ENCODE assay signal across 21 cellular contexts in the genomic region with DNA sequence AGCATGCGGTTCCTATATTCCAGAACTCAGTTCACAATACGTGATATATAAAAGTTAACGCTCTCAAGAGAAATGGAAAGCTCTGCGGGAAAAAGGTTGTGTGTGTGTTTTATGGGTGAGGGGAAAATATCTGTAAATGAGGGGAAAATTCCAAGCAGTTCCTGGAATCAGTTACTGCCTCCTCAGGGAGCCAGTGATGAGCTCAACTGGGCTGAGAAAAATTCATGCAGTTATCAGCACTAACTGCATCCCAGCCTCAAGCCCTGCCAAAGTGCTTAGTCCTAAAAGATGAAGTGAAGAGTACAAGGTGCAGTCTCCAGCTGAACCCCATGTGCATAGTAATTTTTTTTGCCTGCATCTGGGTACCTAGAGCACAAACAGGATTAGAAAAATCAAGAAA.
A peak's percentile ranks its signal among the peaks of the same experiment; 100 is the strongest.
DNase-seq lines count a peak whose midpoint lies in the region; ATAC-seq and TF ChIP-seq lines count a peak whose summit lies in the region.
"Had no signal": no experiment of that assay in that cellular context is flagged by ENCODE, and none has a peak within 500 bp of the region (broad histone marks: within the 10 kb centered on the region; RNA-seq: fewer than 3 reads in every experiment).

No MANE protein-coding gene starts in this region.

- H3K9me3 Mint-ChIP-seq in activated CD8-positive, alpha-beta memory T cell treated with anti-CD3 and anti-CD28 coated beads, Interleukin-2, amount 10 ng/mL, durations not matched to agents 7 days and 5 days (ENCODE audit: low read depth), result peaks cover 3% of the 10 kb centered on the region
- H3K9me3 Mint-ChIP-seq: activated naive CD4-positive, alpha-beta T cell treated with anti-CD3 and anti-CD28 coated beads for 36 hours had no signal

- TF ChIP-seq EP300 in stomach (IDR thresholded peaks at IDR 0.05), result no peak

- no peaks in the 10 kb centered on the region for H3K4me1 Mint-ChIP-seq in activated CD8-positive, alpha-beta memory T cell treated with anti-CD3 and anti-CD28 coated beads, Interleukin-2, amount 10 ng/mL, durations not matched to agents 7 days and 5 days
- H3K4me1 Mint-ChIP-seq: CD4-positive, alpha-beta memory T cell had no signal

- intact Hi-C loops in left ventricle myocardium inferior (cut with micrococcal nuclease), result no loop called here
- intact Hi-C loops in stomach (cut with DNase I; ENCODE audit: low total_unique reads), result no loop called here

- H3K27me3 ChIP-seq in left ventricle myocardium inferior (ENCODE audit: low read depth), result no peaks in the 10 kb centered on the region
- H3K27me3 ChIP-seq in stomach, result no peaks in the 10 kb centered on the region
- H3K27me3 ChIP-seq: breast epithelium, upper lobe of left lung had no signal

- H3K27ac Mint-ChIP-seq in activated CD8-positive, alpha-beta memory T cell treated with anti-CD3 and anti-CD28 coated beads, Interleukin-2, amount 10 ng/mL, durations not matched to agents 7 days and 5 days, result no peak overlapping the region
- H3K27ac Mint-ChIP-seq: CD4-positive, alpha-beta memory T cell had no signal

- peak overlapping the region; percentile 18 for H3K27ac ChIP-seq in left ventricle myocardium inferior (replicated peaks)
- H3K27ac ChIP-seq in stomach, result no peak overlapping the region
- H3K27ac ChIP-seq: breast epithelium, upper lobe of left lung had no signal

- H3K4me1 ChIP-seq in left ventricle myocardium inferior (peaks cover 10% of the 10 kb centered on the region), stomach (no peaks in the 10 kb centered on the region)
- H3K4me1 ChIP-seq: breast epithelium, upper lobe of left lung had no signal

- DNase-seq in GM03348 (ENCODE audit: low spot score) (peak; percentile 21), astrocyte of the spinal cord (ENCODE audit: low read depth, low spot score) (peak; percentile 41), left ventricle myocardium inferior (no peak), retina (peak; percentile 8), stomach (no peak), KBM-7 (no peak)
- DNase-seq in activated CD8-positive, alpha-beta memory T cell treated with anti-CD3 and anti-CD28 coated beads, Interleukin-2, amount 10 ng/mL, durations not matched to agents 7 days and 5 days, result no peak
- no peak for DNase-seq in stimulated activated CD4-positive, alpha-beta T cell treated with anti-CD3 and anti-CD28 coated beads, Interleukin-4, amount 100 ng/mL, for 1 hour
- DNase-seq: activated CD4-positive, alpha-beta T cell treated with anti-CD3 and anti-CD28 coated beads, Interleukin-2, amount 50 U/mL, for 4 hours; activated naive CD4-positive, alpha-beta T cell treated with anti-CD3 and anti-CD28 coated beads for 36 hours; activated T-cell treated with anti-CD3 and anti-CD28 coated beads, Interleukin-2, amount 50 U/mL, for 1 hour; CD4-positive, alpha-beta memory T cell; hippocampal formation; kidney; NCI-H1092; NCI-H2081 treated with DMSO at 0.1 percent for 48 hours; NCI-H510A; stimulated activated naive CD4-positive, alpha-beta T cell treated with Interleukin-2 at 50 U/mL for 16 hours; upper lobe of left lung had no signal

- TF ChIP-seq CTCF in astrocyte of the spinal cord (IDR thresholded peaks at IDR 0.05; ENCODE audit: low read depth, low read length) (no peak), left ventricle myocardium inferior (IDR thresholded peaks at IDR 0.05; ENCODE audit: borderline replicate concordance) (no peak), stomach (IDR thresholded peaks at IDR 0.05) (no peak)

- no peak overlapping the region for H3K4me3 ChIP-seq in astrocyte of the spinal cord (ENCODE audit: low read depth, low read length)
- no peak overlapping the region for H3K4me3 ChIP-seq in left ventricle myocardium inferior
- no peak overlapping the region for H3K4me3 ChIP-seq in stomach
- H3K4me3 ChIP-seq: breast epithelium, K562, upper lobe of left lung had no signal

- H3K4me3 Mint-ChIP-seq in activated CD8-positive, alpha-beta memory T cell treated with anti-CD3 and anti-CD28 coated beads, Interleukin-2, amount 10 ng/mL, durations not matched to agents 7 days and 5 days, result no peak overlapping the region
- H3K4me3 Mint-ChIP-seq: activated naive CD4-positive, alpha-beta T cell treated with anti-CD3 and anti-CD28 coated beads for 36 hours; CD4-positive, alpha-beta memory T cell had no signal

- CTCF ChIA-PET in activated CD8-positive, alpha-beta memory T cell treated with anti-CD3 and anti-CD28 coated beads, Interleukin-2, amount 10 ng/mL, durations not matched to agents 7 days and 5 days (lab: Charles Lee), result no interaction called here

- peaks cover 9% of the 10 kb centered on the region for H3K9me3 ChIP-seq in left ventricle myocardium inferior (replicated peaks)
- peaks cover 0 to 4% (median under 1%) of the 10 kb centered on the region in 4 donors for H3K9me3 ChIP-seq in stomach
- H3K9me3 ChIP-seq: breast epithelium, upper lobe of left lung had no signal

- in situ Hi-C loops in astrocyte of the spinal cord (cut with HindIII; ENCODE audit: low sequenced_read_pairs) (no loop called here), KBM-7 (cut with MboI; ENCODE audit: low pct_unique_long_range_greater_than_20kb, low sequenced_read_pairs) (no loop called here)

- no peak for ATAC-seq in activated CD8-positive, alpha-beta memory T cell treated with anti-CD3 and anti-CD28 coated beads, Interleukin-2, amount 10 ng/mL, durations not matched to agents 7 days and 5 days
- ATAC-seq: K562 had no signal

- no peaks in the 10 kb centered on the region for H3K36me3 Mint-ChIP-seq in activated CD8-positive, alpha-beta memory T cell treated with anti-CD3 and anti-CD28 coated beads, Interleukin-2, amount 10 ng/mL, durations not matched to agents 7 days and 5 days
- H3K36me3 Mint-ChIP-seq: CD4-positive, alpha-beta memory T cell had no signal

- 81 to 95% (median 90%) methylated on average over 4 of the region's 4 CpGs for WGBS in stomach, 5 donors

- no peaks in the 10 kb centered on the region for H3K36me3 ChIP-seq in left ventricle myocardium inferior
- peaks cover 0 to 4% (median 4%) of the 10 kb centered on the region in 4 donors for H3K36me3 ChIP-seq in stomach
- H3K36me3 ChIP-seq: breast epithelium, upper lobe of left lung had no signal

- H3K27me3 Mint-ChIP-seq in activated CD8-positive, alpha-beta memory T cell treated with anti-CD3 and anti-CD28 coated beads, Interleukin-2, amount 10 ng/mL, durations not matched to agents 7 days and 5 days, result no peaks in the 10 kb centered on the region
- H3K27me3 Mint-ChIP-seq: CD4-positive, alpha-beta memory T cell had no signal

- TF ChIP-seq POLR2A in stomach (IDR thresholded peaks at IDR 0.05), result no peak

Comparison
In these comparisons a context has a peak if more than half of its experiments do, and no peak if none do; other contexts are left out.
1. DNase-seq: peak in GM03348 (single experiment), astrocyte of the spinal cord (single experiment) and retina (single experiment); none in left ventricle myocardium inferior (single experiment), stomach (single experiment), activated CD8-positive, alpha-beta memory T cell treated with anti-CD3 and anti-CD28 coated beads, Interleukin-2, amount 10 ng/mL, durations not matched to agents 7 days and 5 days (single experiment), stimulated activated CD4-positive, alpha-beta T cell treated with anti-CD3 and anti-CD28 coated beads, Interleukin-4, amount 100 ng/mL, for 1 hour (single experiment) and KBM-7 (single experiment).